Comparison of ENCODE assay signal across 1 cellular context in genomic region chr3:114615535-114616064, GRCh38.
TF ChIP-seq lines count a peak whose summit lies in the region.

No MANE protein-coding gene starts in this region.

TF ChIP-seq in WTC11, 78 proteins besides CTCF, POLR2A, EP300 and RAD21 (continued from another document):
- TF ChIP-seq ATF3 (CRISPR knock-in tag; conservative IDR thresholded peaks at IDR 0.05) (no peak), ESRRA (CRISPR knock-in tag; IDR thresholded peaks at IDR 0.05; ENCODE audit: borderline replicate concordance) (no peak), TP53 (CRISPR knock-in tag; IDR thresholded peaks at IDR 0.05) (no peak), PREB (CRISPR knock-in tag; IDR thresholded peaks at IDR 0.05; ENCODE audit: borderline replicate concordance) (no peak), SMAD3 (CRISPR knock-in tag; IDR thresholded peaks at IDR 0.05; ENCODE audit: borderline replicate concordance) (no peak), ARID4B (CRISPR knock-in tag; IDR thresholded peaks at IDR 0.05; ENCODE audit: borderline replicate concordance) (no peak), ZNF425 (CRISPR knock-in tag; conservative IDR thresholded peaks at IDR 0.05) (no peak), CDX4 (CRISPR knock-in tag; IDR thresholded peaks at IDR 0.05; ENCODE audit: borderline replicate concordance) (no peak), E2F5 (CRISPR knock-in tag; IDR thresholded peaks at IDR 0.05) (no peak), MAX (CRISPR knock-in tag; IDR thresholded peaks at IDR 0.05) (no peak), ZNF396 (CRISPR knock-in tag; IDR thresholded peaks at IDR 0.05; ENCODE audit: borderline replicate concordance) (no peak), GRHL2 (CRISPR knock-in tag; IDR thresholded peaks at IDR 0.05; ENCODE audit: insufficient replicate concordance, severe bottlenecking) (no peak), ZNF219 (CRISPR knock-in tag; IDR thresholded peaks at IDR 0.05; ENCODE audit: borderline replicate concordance) (no peak)
TF ChIP-seq in WTC11: peak in this region for 0.
